In genomic region chr2:113278812-113279139, GRCh38 we compare ENCODE assay signal across 21 cellular contexts. TPM values are rescaled to one million over a fixed set of nuclear protein-coding genes. Genes with fewer than 3 reads are reported as not detected.
DNase-seq lines count a peak whose midpoint lies in the region; ATAC-seq and TF ChIP-seq lines count a peak whose summit lies in the region.
"Had no signal": no experiment of that assay in that cellular context is flagged by ENCODE, and none has a peak within 500 bp of the region (broad histone marks: within the 10 kb centered on the region; RNA-seq: fewer than 3 reads in every experiment).

PAX8 (minus strand) TSS chr2:113278921; CDS start chr2:113278394, 527 bp downstream.

- DNase-seq in kidney tubule cell (ENCODE audit: low spot score) (peak; percentile 97), suprapubic skin (ENCODE audit: low spot score in 2 of 2) (no peak), DMS79 treated with DMSO at 0.1 percent for 48 hours (lab: John Stamatoyannopoulos, UW) (no peak), Right ventricle myocardium superior (no peak), caudate nucleus (lab: John Stamatoyannopoulos, UW) (no peak)
- DNase-seq: activated CD4-positive, CD25-positive, alpha-beta regulatory T cell treated with anti-CD3 and anti-CD28 coated beads, Interleukin-2, amount 50 U/mL, for 72 hours; activated CD8-positive, alpha-beta memory T cell treated with anti-CD3 and anti-CD28 coated beads, Interleukin-2, amount 50 U/mL, for 48 hours; activated naive CD4-positive, alpha-beta T cell treated with anti-CD3 and anti-CD28 coated beads, Interleukin-2, amount 50 U/mL, for 16 hours; BE2C; DMS 273 treated with DMSO at 0.1 percent for 48 hours; foreskin fibroblast; Kasumi-1; NCI-H146; NCI-H226; SIG-M5; stimulated activated CD4-positive, alpha-beta T cell treated with anti-CD3 and anti-CD28 coated beads, Interleukin-15, amount 100 ng/mL, for 24 hours; T-helper 17 cell had no signal

- H3K4me3 ChIP-seq in HUES6 (ENCODE audit: low read depth, low read length) (peak within 1 kb of the TSS; percentile 63), ectodermal cell (ENCODE audit: insufficient read depth, low read depth, low read length) (peak within 1 kb of the TSS; percentile 18), suprapubic skin (peak within 1 kb of the TSS; percentile 23)

- TF ChIP-seq EP300 in suprapubic skin (IDR thresholded peaks at IDR 0.05) = no peak

- no peaks in the 10 kb centered on the region for H3K9me3 ChIP-seq in HUES6 (ENCODE audit: control insufficient read depth, insufficient read depth, low read depth, low read length)
- no peaks in the 10 kb centered on the region for H3K9me3 ChIP-seq in ectodermal cell (ENCODE audit: control insufficient read depth, low read length)
- no peaks in the 10 kb centered on the region for H3K9me3 ChIP-seq in suprapubic skin
- H3K9me3 ChIP-seq: BE2C had no signal

- no peak for TF ChIP-seq POLR2A in suprapubic skin (IDR thresholded peaks at IDR 0.05)

- 11% methylated on average over 17 of the region's 17 CpGs for WGBS in ectodermal cell, 2 experiments
- 90% methylated on average over 17 of the region's 17 CpGs for WGBS in suprapubic skin

- no peak for ATAC-seq in Right ventricle myocardium superior (ENCODE audit: poor library complexity)
- no peak for ATAC-seq in GM21515 (IDR thresholded peaks at IDR 0.05; ENCODE audit: unreplicated experiment)
- ATAC-seq: T-helper 17 cell had no signal

- H3K27me3 ChIP-seq in HUES6 (ENCODE audit: control insufficient read depth, insufficient read depth, low read length) (peaks cover 100% of the 10 kb centered on the region), ectodermal cell (ENCODE audit: control insufficient read depth, insufficient read depth, low read length, poor library complexity, severe bottlenecking) (peaks cover 96% of the 10 kb centered on the region), suprapubic skin (peaks cover 50% of the 10 kb centered on the region)

- peaks cover 17% of the 10 kb centered on the region for H3K4me1 ChIP-seq in HUES6 (ENCODE audit: control insufficient read depth, insufficient read depth, low read length)
- peaks cover 24% of the 10 kb centered on the region for H3K4me1 ChIP-seq in ectodermal cell (ENCODE audit: control insufficient read depth, insufficient read depth, low read length)
- H3K4me1 ChIP-seq in suprapubic skin = peaks cover 40% of the 10 kb centered on the region
- H3K4me1 ChIP-seq: BE2C had no signal

- H3K9ac ChIP-seq in HUES6 (ENCODE audit: low read length) = no peak within 1 kb of the TSS

- TF ChIP-seq CTCF in suprapubic skin (IDR thresholded peaks at IDR 0.05) = no peak

- H3K27ac ChIP-seq in HUES6 (ENCODE audit: low read depth, low read length) = no peak within 1 kb of the TSS
- no peak within 1 kb of the TSS for H3K27ac ChIP-seq in ectodermal cell (ENCODE audit: insufficient read depth, low read depth, low read length, poor library complexity, severe bottlenecking)
- no peak within 1 kb of the TSS for H3K27ac ChIP-seq in suprapubic skin
- H3K27ac ChIP-seq in caudate nucleus (ENCODE audit: low read depth, low read length) = no peak within 1 kb of the TSS
- H3K27ac ChIP-seq: HL-60 had no signal

- H3K36me3 ChIP-seq in HUES6 (ENCODE audit: control insufficient read depth, insufficient read depth, low read length) (no peaks in the 10 kb centered on the region), ectodermal cell (ENCODE audit: control insufficient read depth, insufficient read depth, low read length) (no peaks in the 10 kb centered on the region), suprapubic skin (no peaks in the 10 kb centered on the region)
- H3K36me3 ChIP-seq: BE2C had no signal

- intact Hi-C loops in Right ventricle myocardium superior (cut with DNase I) = no loop called here

RNA-seq across cellular contexts. Expression of gene PAX8, which starts in this region (rescaled TPM):
- 1.2 TPM for polyA plus RNA-seq in ectodermal cell (2013, experiment 1 of 4)
- 1.2 TPM for polyA plus RNA-seq in ectodermal cell (2013, experiment 2 of 4)
- polyA plus RNA-seq in ectodermal cell (2013, experiment 3 of 4) = 1.3 TPM
- 1.1 TPM for polyA plus RNA-seq in ectodermal cell (2013, experiment 4 of 4)
- total RNA-seq in suprapubic skin (1 to 10 TPM; 2.3 to 7.7 (median 5.6) TPM), Right ventricle myocardium superior (0.35 TPM)
